ENCODE assay signal across 8 cellular contexts in genomic region chrX:39815621-39816020, GRCh38.
A peak's percentile ranks its signal among the peaks of the same experiment; 100 is the strongest.
DNase-seq lines count a peak whose midpoint lies in the region; ATAC-seq lines count a peak whose summit lies in the region.

No MANE protein-coding gene starts in this region.

- H3K4me1 Mint-ChIP-seq in activated CD8-positive, alpha-beta T cell treated with anti-CD3 and anti-CD28 coated beads, Interleukin-2, amount 10 ng/mL, durations not matched to agents 7 days and 5 days (ENCODE audit: low read depth) = peaks cover 27% of the 10 kb centered on the region

- intact Hi-C loops in left cardiac atrium (cut with DNase I) = loop anchor here in 1 of 2 donors (5.0 to 10.0 kb wide), 4 partner anchors 197 to 449 kb away; partner anchors contain the start of gene BCOR

- peak; percentile 64 for ATAC-seq in GM19395 (IDR thresholded peaks at IDR 0.05; ENCODE audit: unreplicated experiment)
- ATAC-seq in activated CD8-positive, alpha-beta T cell treated with anti-CD3 and anti-CD28 coated beads, Interleukin-2, amount 10 ng/mL, durations not matched to agents 7 days and 5 days = peak; percentile 18
- ATAC-seq in left cardiac atrium = no peak
- ATAC-seq in GM19324 (IDR thresholded peaks at IDR 0.05; ENCODE audit: low FRiP score, unreplicated experiment) = no peak

- DNase-seq in Daoy (ENCODE audit: low read depth) (peak; percentile 74), KBM-7 (peak; percentile 83), left cardiac atrium (no peak), caudate nucleus (lab: John Stamatoyannopoulos, UW) (no peak), midbrain (lab: John Stamatoyannopoulos, UW) (no peak)
- DNase-seq in activated CD8-positive, alpha-beta T cell treated with anti-CD3 and anti-CD28 coated beads, Interleukin-2, amount 10 ng/mL, durations not matched to agents 7 days and 5 days = no peak

- CTCF ChIA-PET in activated CD8-positive, alpha-beta T cell treated with anti-CD3 and anti-CD28 coated beads, Interleukin-2, amount 10 ng/mL, durations not matched to agents 7 days and 5 days (lab: Charles Lee) = interaction anchor here (1.0 to 2.5 kb wide), 3 partner anchors 39 to 354 kb away, joined by 3 to 13 read pairs (median 12); no protein-coding TSS in a partner anchor

- H3K27me3 Mint-ChIP-seq in activated CD8-positive, alpha-beta T cell treated with anti-CD3 and anti-CD28 coated beads, Interleukin-2, amount 10 ng/mL, durations not matched to agents 7 days and 5 days (ENCODE audit: low read depth) = peaks cover 9% of the 10 kb centered on the region

- in situ Hi-C loops in KBM-7 (cut with MboI; ENCODE audit: low pct_unique_long_range_greater_than_20kb, low sequenced_read_pairs) = no loop called here

- H3K27ac Mint-ChIP-seq in activated CD8-positive, alpha-beta T cell treated with anti-CD3 and anti-CD28 coated beads, Interleukin-2, amount 10 ng/mL, durations not matched to agents 7 days and 5 days = no peak overlapping the region

- H3K9me3 Mint-ChIP-seq in activated CD8-positive, alpha-beta T cell treated with anti-CD3 and anti-CD28 coated beads, Interleukin-2, amount 10 ng/mL, durations not matched to agents 7 days and 5 days (ENCODE audit: insufficient read depth) = no peaks in the 10 kb centered on the region

- H3K27ac ChIP-seq in caudate nucleus (ENCODE audit: low read depth, low read length) = no peak overlapping the region

- H3K4me3 Mint-ChIP-seq in activated CD8-positive, alpha-beta T cell treated with anti-CD3 and anti-CD28 coated beads, Interleukin-2, amount 10 ng/mL, durations not matched to agents 7 days and 5 days = no peak overlapping the region

- no peaks in the 10 kb centered on the region for H3K36me3 Mint-ChIP-seq in activated CD8-positive, alpha-beta T cell treated with anti-CD3 and anti-CD28 coated beads, Interleukin-2, amount 10 ng/mL, durations not matched to agents 7 days and 5 days (ENCODE audit: low read depth)

- POLR2A ChIA-PET in activated CD8-positive, alpha-beta T cell treated with anti-CD3 and anti-CD28 coated beads, Interleukin-2, amount 10 ng/mL, durations not matched to agents 7 days and 5 days (lab: Charles Lee) = interaction anchor here (0.6 to 4.0 kb wide), 2 partner anchors 39 to 55 kb away, joined by 3 to 25 read pairs; no protein-coding TSS in a partner anchor

Comparison
In these comparisons a context has a peak if more than half of its experiments do, and no peak if none do; other contexts are left out.
1. DNase-seq: peak in Daoy (single experiment) and KBM-7 (single experiment); none in activated CD8-positive, alpha-beta T cell treated with anti-CD3 and anti-CD28 coated beads, Interleukin-2, amount 10 ng/mL, durations not matched to agents 7 days and 5 days (single experiment), left cardiac atrium (single experiment), caudate nucleus (0 of 61) and midbrain (single experiment).
2. ATAC-seq: peak in GM19395 (single experiment) and activated CD8-positive, alpha-beta T cell treated with anti-CD3 and anti-CD28 coated beads, Interleukin-2, amount 10 ng/mL, durations not matched to agents 7 days and 5 days (single experiment); none in left cardiac atrium (0 of 2) and GM19324 (single experiment).